1 cellular context compared by ENCODE assay signal in the genomic region with DNA sequence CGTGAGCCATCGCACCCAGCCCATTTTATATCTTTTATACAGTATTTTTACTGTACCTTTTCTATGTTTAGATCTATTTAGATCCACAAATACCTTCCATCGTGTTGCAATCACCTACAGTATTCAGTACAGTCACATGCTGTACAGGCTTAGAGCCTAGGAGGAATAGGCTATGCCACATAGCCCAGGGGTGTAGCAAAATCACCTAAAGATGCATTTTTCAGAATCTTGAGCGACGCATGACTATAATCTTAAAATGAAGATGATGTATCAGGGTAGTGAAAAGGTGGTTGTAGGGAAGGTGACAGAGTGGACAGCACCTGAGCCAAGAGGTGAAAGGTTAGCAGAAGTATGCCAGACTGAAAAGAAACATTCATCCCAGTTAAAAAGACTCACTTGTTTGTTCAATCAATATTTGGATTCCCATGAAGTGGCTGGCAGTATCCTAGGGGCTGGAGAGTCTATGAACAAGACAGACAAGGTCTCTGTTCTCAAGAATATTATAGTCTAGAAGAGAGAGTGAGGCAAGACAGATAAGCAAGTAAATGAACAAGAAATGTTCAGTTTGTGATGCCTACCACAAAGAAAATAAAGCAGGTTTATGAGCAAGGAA.
TF ChIP-seq lines count a peak whose summit lies in the region.

No MANE protein-coding gene starts in this region.

TF ChIP-seq in HepG2, 621 proteins besides CTCF, POLR2A, EP300 and RAD21 (continued from another document and continues in another):
- TF ChIP-seq PBX2 (CRISPR knock-in tag; IDR thresholded peaks at IDR 0.05) (no peak), KAT7 (CRISPR knock-in tag; IDR thresholded peaks at IDR 0.05; ENCODE audit: borderline replicate concordance) (no peak), DNMT1 (CRISPR knock-in tag; IDR thresholded peaks at IDR 0.05) (no peak), YY1 (IDR thresholded peaks at IDR 0.05; ENCODE audit: insufficient read depth, insufficient replicate concordance, low read depth, low read length) (no peak), ZNF468 (CRISPR knock-in tag; IDR thresholded peaks at IDR 0.05) (no peak), PLSCR1 (CRISPR knock-in tag; IDR thresholded peaks at IDR 0.05; ENCODE audit: borderline replicate concordance) (no peak), ZNF781 (CRISPR knock-in tag; IDR thresholded peaks at IDR 0.05; ENCODE audit: borderline replicate concordance, not compliant biosample characterization) (no peak), HNF4A (CRISPR knock-in tag; IDR thresholded peaks at IDR 0.05) (no peak), CSRNP1 (CRISPR knock-in tag; IDR thresholded peaks at IDR 0.05) (no peak), TP53 (CRISPR knock-in tag; conservative IDR thresholded peaks at IDR 0.05) (no peak), NFRKB (IDR thresholded peaks at IDR 0.05) (no peak), REST (IDR thresholded peaks at IDR 0.05; ENCODE audit: borderline replicate concordance in 1 of 2, low read depth in 1 of 2, low read length in 2 of 2) (peak in 1 of 2 experiments; percentile 50; a peak in 1 of 4 replicates), ZNF430 (CRISPR knock-in tag; IDR thresholded peaks at IDR 0.05) (no peak), ZNF562 (CRISPR knock-in tag; IDR thresholded peaks at IDR 0.05; ENCODE audit: borderline replicate concordance) (no peak), ATF7 (IDR thresholded peaks at IDR 0.05) (no peak), ATF7 (CRISPR knock-in tag; IDR thresholded peaks at IDR 0.05) (no peak), ZNF143 (CRISPR knock-in tag; IDR thresholded peaks at IDR 0.05) (no peak), ERF (CRISPR knock-in tag; IDR thresholded peaks at IDR 0.05) (no peak), ZNF775 (CRISPR knock-in tag; IDR thresholded peaks at IDR 0.05; ENCODE audit: borderline replicate concordance) (no peak), KLF15 (CRISPR knock-in tag; IDR thresholded peaks at IDR 0.05; ENCODE audit: borderline replicate concordance) (no peak), CHCHD3 (CRISPR knock-in tag; IDR thresholded peaks at IDR 0.05) (no peak), ZBTB49 (CRISPR knock-in tag; IDR thresholded peaks at IDR 0.05; ENCODE audit: borderline replicate concordance) (no peak), MAZ (IDR thresholded peaks at IDR 0.05; ENCODE audit: borderline replicate concordance, low read depth, low read length) (no peak), MAZ (CRISPR knock-in tag; IDR thresholded peaks at IDR 0.05; ENCODE audit: low read depth) (no peak), ARID4A (CRISPR knock-in tag; IDR thresholded peaks at IDR 0.05; ENCODE audit: borderline replicate concordance) (no peak; the same call in 1 of the 2 replicates), MAX (IDR thresholded peaks at IDR 0.05) (0 out of 2 replicates have a peak, but pooled peaks have one; percentile 24), ZNF24 (IDR thresholded peaks at IDR 0.05) (no peak), AGO2 (optimal IDR thresholded peaks at IDR 0.05; ENCODE audit: low read depth, low read length) (no peak), RBAK (CRISPR knock-in tag; IDR thresholded peaks at IDR 0.05) (no peak), POLR2AphosphoS2 (IDR thresholded peaks at IDR 0.05; ENCODE audit: low read depth, low read length) (no peak), ZBTB34 (CRISPR knock-in tag; IDR thresholded peaks at IDR 0.05) (no peak), SRF (IDR thresholded peaks at IDR 0.05; ENCODE audit: low read depth, low read length) (no peak)
- TF ChIP-seq, protein P1, sequence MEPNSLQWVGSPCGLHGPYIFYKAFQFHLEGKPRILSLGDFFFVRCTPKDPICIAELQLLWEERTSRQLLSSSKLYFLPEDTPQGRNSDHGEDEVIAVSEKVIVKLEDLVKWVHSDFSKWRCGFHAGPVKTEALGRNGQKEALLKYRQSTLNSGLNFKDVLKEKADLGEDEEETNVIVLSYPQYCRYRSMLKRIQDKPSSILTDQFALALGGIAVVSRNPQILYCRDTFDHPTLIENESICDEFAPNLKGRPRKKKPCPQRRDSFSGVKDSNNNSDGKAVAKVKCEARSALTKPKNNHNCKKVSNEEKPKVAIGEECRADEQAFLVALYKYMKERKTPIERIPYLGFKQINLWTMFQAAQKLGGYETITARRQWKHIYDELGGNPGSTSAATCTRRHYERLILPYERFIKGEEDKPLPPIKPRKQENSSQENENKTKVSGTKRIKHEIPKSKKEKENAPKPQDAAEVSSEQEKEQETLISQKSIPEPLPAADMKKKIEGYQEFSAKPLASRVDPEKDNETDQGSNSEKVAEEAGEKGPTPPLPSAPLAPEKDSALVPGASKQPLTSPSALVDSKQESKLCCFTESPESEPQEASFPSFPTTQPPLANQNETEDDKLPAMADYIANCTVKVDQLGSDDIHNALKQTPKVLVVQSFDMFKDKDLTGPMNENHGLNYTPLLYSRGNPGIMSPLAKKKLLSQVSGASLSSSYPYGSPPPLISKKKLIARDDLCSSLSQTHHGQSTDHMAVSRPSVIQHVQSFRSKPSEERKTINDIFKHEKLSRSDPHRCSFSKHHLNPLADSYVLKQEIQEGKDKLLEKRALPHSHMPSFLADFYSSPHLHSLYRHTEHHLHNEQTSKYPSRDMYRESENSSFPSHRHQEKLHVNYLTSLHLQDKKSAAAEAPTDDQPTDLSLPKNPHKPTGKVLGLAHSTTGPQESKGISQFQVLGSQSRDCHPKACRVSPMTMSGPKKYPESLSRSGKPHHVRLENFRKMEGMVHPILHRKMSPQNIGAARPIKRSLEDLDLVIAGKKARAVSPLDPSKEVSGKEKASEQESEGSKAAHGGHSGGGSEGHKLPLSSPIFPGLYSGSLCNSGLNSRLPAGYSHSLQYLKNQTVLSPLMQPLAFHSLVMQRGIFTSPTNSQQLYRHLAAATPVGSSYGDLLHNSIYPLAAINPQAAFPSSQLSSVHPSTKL (CRISPR knock-in tag; IDR thresholded peaks at IDR 0.05) = peak; percentile 83
- TF ChIP-seq, protein P2, sequence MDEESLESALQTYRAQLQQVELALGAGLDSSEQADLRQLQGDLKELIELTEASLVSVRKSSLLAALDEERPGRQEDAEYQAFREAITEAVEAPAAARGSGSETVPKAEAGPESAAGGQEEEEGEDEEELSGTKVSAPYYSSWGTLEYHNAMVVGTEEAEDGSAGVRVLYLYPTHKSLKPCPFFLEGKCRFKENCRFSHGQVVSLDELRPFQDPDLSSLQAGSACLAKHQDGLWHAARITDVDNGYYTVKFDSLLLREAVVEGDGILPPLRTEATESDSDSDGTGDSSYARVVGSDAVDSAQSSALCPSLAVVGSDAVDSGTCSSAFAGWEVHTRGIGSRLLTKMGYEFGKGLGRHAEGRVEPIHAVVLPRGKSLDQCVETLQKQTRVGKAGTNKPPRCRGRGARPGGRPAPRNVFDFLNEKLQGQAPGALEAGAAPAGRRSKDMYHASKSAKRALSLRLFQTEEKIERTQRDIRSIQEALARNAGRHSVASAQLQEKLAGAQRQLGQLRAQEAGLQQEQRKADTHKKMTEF (CRISPR knock-in tag; IDR thresholded peaks at IDR 0.05) = peak; percentile 51; the same call in 1 of the 2 replicates
